In the genomic region with DNA sequence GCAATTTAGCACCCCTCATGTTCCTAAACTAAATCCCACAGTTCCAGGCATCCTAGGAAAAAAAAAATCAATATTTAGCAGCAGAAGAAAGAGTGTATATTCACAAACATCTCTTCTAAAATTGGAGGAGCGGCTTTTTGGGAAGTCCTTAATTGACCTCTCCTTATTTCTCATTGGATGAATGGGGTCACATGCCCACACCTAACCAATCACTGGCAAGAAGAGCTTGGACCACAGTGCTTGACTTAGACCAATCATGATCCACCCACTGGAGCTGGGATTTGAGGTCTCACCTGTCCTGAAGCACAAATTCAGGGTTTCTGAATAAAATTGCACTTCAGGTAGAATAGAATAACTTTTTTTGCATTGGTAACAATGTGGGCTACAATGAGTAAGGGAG, we compare ENCODE assay signal across 17 cellular contexts. TPM values are rescaled to one million over a fixed set of nuclear protein-coding genes. Genes with fewer than 3 reads are reported as not detected.
DNase-seq lines count a peak whose midpoint lies in the region; ATAC-seq and TF ChIP-seq lines count a peak whose summit lies in the region.
"Had no signal": no experiment of that assay in that cellular context is flagged by ENCODE, and none has a peak within 500 bp of the region (broad histone marks: within the 10 kb centered on the region; RNA-seq: fewer than 3 reads in every experiment).

No MANE protein-coding gene starts in this region.

- H3K4me3 Mint-ChIP-seq in activated naive CD4-positive, alpha-beta T cell treated with anti-CD3 and anti-CD28 coated beads, Interleukin-2, amount 10 ng/mL, durations not matched to agents 7 days and 5 days: no peak overlapping the region
- peak overlapping the region in 1 of 4 donors; percentile 6 for H3K4me3 Mint-ChIP-seq in IgD-negative memory B cell
- H3K4me3 Mint-ChIP-seq in activated naive CD8-positive, alpha-beta T cell treated with anti-CD3 and anti-CD28 coated beads, Interleukin-2, amount 10 ng/mL, durations not matched to agents 7 days and 5 days: peak overlapping the region; percentile 14
- no peak overlapping the region for H3K4me3 Mint-ChIP-seq in stimulated activated naive B cell treated with anti-CD40 and anti-IgM and Interleukin-4, amounts not matched to agents 10 μg/mL and 1 μg/mL and 100 μg/mL, for 72 hours
- H3K4me3 Mint-ChIP-seq: activated CD8-positive, alpha-beta memory T cell treated with anti-CD3 and anti-CD28 coated beads, Interleukin-2, amount 10 ng/mL, durations not matched to agents 7 days and 5 days; neural crest cell had no signal

- no peaks in the 10 kb centered on the region for H3K9me3 Mint-ChIP-seq in activated naive CD4-positive, alpha-beta T cell treated with anti-CD3 and anti-CD28 coated beads, Interleukin-2, amount 10 ng/mL, durations not matched to agents 7 days and 5 days
- H3K9me3 Mint-ChIP-seq in IgD-negative memory B cell: no peaks in the 10 kb centered on the region
- peaks cover 3% of the 10 kb centered on the region for H3K9me3 Mint-ChIP-seq in activated naive CD8-positive, alpha-beta T cell treated with anti-CD3 and anti-CD28 coated beads, Interleukin-2, amount 10 ng/mL, durations not matched to agents 7 days and 5 days
- H3K9me3 Mint-ChIP-seq in stimulated activated naive B cell treated with anti-CD40 and anti-IgM and Interleukin-4, amounts not matched to agents 10 μg/mL and 1 μg/mL and 100 μg/mL, for 72 hours: peaks cover 4% of the 10 kb centered on the region in 2 donors

- no peaks in the 10 kb centered on the region for H3K27me3 ChIP-seq in right lobe of liver
- H3K27me3 ChIP-seq: cardiac muscle cell, heart left ventricle had no signal

- TF ChIP-seq CTCF in right lobe of liver (IDR thresholded peaks at IDR 0.05): no peak

- POLR2A ChIA-PET in activated naive CD8-positive, alpha-beta T cell treated with anti-CD3 and anti-CD28 coated beads, Interleukin-2, amount 10 ng/mL, durations not matched to agents 7 days and 5 days (lab: Charles Lee): interaction anchor here (0.6 to 1.3 kb wide), 7 partner anchors 9 to 95 kb away, joined by 3 to 9 read pairs (median 3); no protein-coding TSS in a partner anchor

- H3K9me3 ChIP-seq in right lobe of liver: no peaks in the 10 kb centered on the region

- no peak overlapping the region for H3K27ac ChIP-seq in right lobe of liver
- H3K27ac ChIP-seq: cardiac muscle cell, PC-9, SK-N-MC had no signal

- WGBS in right lobe of liver (ENCODE audit: insufficient coverage, low coverage, low lambda C conversion rate, missing lambda C conversion rate): 90% methylated on average over 1 of the region's 1 CpG

- DNase-seq in activated naive CD4-positive, alpha-beta T cell treated with anti-CD3 and anti-CD28 coated beads, Interleukin-2, amount 10 ng/mL, durations not matched to agents 7 days and 5 days: no peak
- no peak for DNase-seq in activated naive CD4-positive, alpha-beta T cell treated with anti-CD3 and anti-CD28 coated beads, Interleukin-2, amount 50 U/mL, for 16 hours
- DNase-seq in activated naive CD8-positive, alpha-beta T cell treated with anti-CD3 and anti-CD28 coated beads, Interleukin-2, amount 10 ng/mL, durations not matched to agents 7 days and 5 days: no peak
- no peak for DNase-seq in stimulated activated naive B cell treated with anti-CD40 and anti-IgM and Interleukin-4, amounts not matched to agents 10 μg/mL and 1 μg/mL and 100 μg/mL, for 72 hours
- no peak for DNase-seq in DMS 273 treated with DMSO at 0.1 percent for 48 hours (lab: John Stamatoyannopoulos, UW)
- DNase-seq in right lobe of liver: no peak
- no peak for DNase-seq in NCI-H446 treated with DMSO at 0.1 percent for 48 hours (lab: John Stamatoyannopoulos, UW)
- DNase-seq: activated CD8-positive, alpha-beta memory T cell treated with anti-CD3 and anti-CD28 coated beads, Interleukin-2, amount 10 ng/mL, durations not matched to agents 7 days and 5 days; DMS153; heart left ventricle; NCI-H2081 treated with DMSO at 0.1 percent for 48 hours; NCI-H748 treated with DMSO at 0.1 percent for 48 hours; PC-9 had no signal

- CTCF ChIA-PET in activated naive CD4-positive, alpha-beta T cell treated with anti-CD3 and anti-CD28 coated beads, Interleukin-2, amount 10 ng/mL, durations not matched to agents 7 days and 5 days (lab: Charles Lee): interaction anchor here (0.7 to 1.8 kb wide), 4 partner anchors 8 to 151 kb away, joined by 3 to 6 read pairs (median 5); no protein-coding TSS in a partner anchor

- no peak for ATAC-seq in activated naive CD8-positive, alpha-beta T cell treated with anti-CD3 and anti-CD28 coated beads, Interleukin-2, amount 10 ng/mL, durations not matched to agents 7 days and 5 days (ENCODE audit: low read depth)
- no peak for ATAC-seq in stimulated activated naive B cell treated with anti-CD40 and anti-IgM and Interleukin-4, amounts not matched to agents 10 μg/mL and 1 μg/mL and 100 μg/mL, for 72 hours (replicated peaks)
- no peak for ATAC-seq in right lobe of liver
- ATAC-seq: heart left ventricle had no signal

- H3K4me1 ChIP-seq in right lobe of liver: peaks cover 0 to 21% (median 0%) of the 10 kb centered on the region in 4 donors

- intact Hi-C loops in right lobe of liver (cut with DNase I): no loop called here

- TF ChIP-seq POLR2A in right lobe of liver (IDR thresholded peaks at IDR 0.05): no peak

- H3K4me3 ChIP-seq in right lobe of liver: no peak overlapping the region
- H3K4me3 ChIP-seq: cardiac muscle cell, heart left ventricle, PC-9, SK-N-MC had no signal

- H3K27me3 Mint-ChIP-seq in activated naive CD4-positive, alpha-beta T cell treated with anti-CD3 and anti-CD28 coated beads, Interleukin-2, amount 10 ng/mL, durations not matched to agents 7 days and 5 days: no peaks in the 10 kb centered on the region
- no peaks in the 10 kb centered on the region for H3K27me3 Mint-ChIP-seq in IgD-negative memory B cell
- no peaks in the 10 kb centered on the region for H3K27me3 Mint-ChIP-seq in activated naive CD8-positive, alpha-beta T cell treated with anti-CD3 and anti-CD28 coated beads, Interleukin-2, amount 10 ng/mL, durations not matched to agents 7 days and 5 days
- H3K27me3 Mint-ChIP-seq in stimulated activated naive B cell treated with anti-CD40 and anti-IgM and Interleukin-4, amounts not matched to agents 10 μg/mL and 1 μg/mL and 100 μg/mL, for 72 hours: no peaks in the 10 kb centered on the region
- H3K27me3 Mint-ChIP-seq: activated CD8-positive, alpha-beta memory T cell treated with anti-CD3 and anti-CD28 coated beads, Interleukin-2, amount 10 ng/mL, durations not matched to agents 7 days and 5 days had no signal

- peaks cover 98% of the 10 kb centered on the region for H3K4me1 Mint-ChIP-seq in activated naive CD4-positive, alpha-beta T cell treated with anti-CD3 and anti-CD28 coated beads, Interleukin-2, amount 10 ng/mL, durations not matched to agents 7 days and 5 days
- peaks cover 68 to 88% (median 75%) of the 10 kb centered on the region in 3 donors for H3K4me1 Mint-ChIP-seq in IgD-negative memory B cell
- H3K4me1 Mint-ChIP-seq in activated naive CD8-positive, alpha-beta T cell treated with anti-CD3 and anti-CD28 coated beads, Interleukin-2, amount 10 ng/mL, durations not matched to agents 7 days and 5 days: peaks cover 84% of the 10 kb centered on the region
- H3K4me1 Mint-ChIP-seq in stimulated activated naive B cell treated with anti-CD40 and anti-IgM and Interleukin-4, amounts not matched to agents 10 μg/mL and 1 μg/mL and 100 μg/mL, for 72 hours: peaks cover 58 to 94% of the 10 kb centered on the region in 2 donors

- H3K27ac Mint-ChIP-seq in activated naive CD4-positive, alpha-beta T cell treated with anti-CD3 and anti-CD28 coated beads, Interleukin-2, amount 10 ng/mL, durations not matched to agents 7 days and 5 days: peak overlapping the region; percentile 15
- peak overlapping the region; percentile 64 to 79 (median 78) for H3K27ac Mint-ChIP-seq in IgD-negative memory B cell
- H3K27ac Mint-ChIP-seq in activated naive CD8-positive, alpha-beta T cell treated with anti-CD3 and anti-CD28 coated beads, Interleukin-2, amount 10 ng/mL, durations not matched to agents 7 days and 5 days: peak overlapping the region; percentile 53
- peak overlapping the region; percentile 2 for H3K27ac Mint-ChIP-seq in stimulated activated naive B cell treated with anti-CD40 and anti-IgM and Interleukin-4, amounts not matched to agents 10 μg/mL and 1 μg/mL and 100 μg/mL, for 72 hours
- H3K27ac Mint-ChIP-seq: activated CD8-positive, alpha-beta memory T cell treated with anti-CD3 and anti-CD28 coated beads, Interleukin-2, amount 10 ng/mL, durations not matched to agents 7 days and 5 days had no signal

- peaks cover 91% of the 10 kb centered on the region for H3K36me3 Mint-ChIP-seq in activated naive CD4-positive, alpha-beta T cell treated with anti-CD3 and anti-CD28 coated beads, Interleukin-2, amount 10 ng/mL, durations not matched to agents 7 days and 5 days
- H3K36me3 Mint-ChIP-seq in IgD-negative memory B cell: peaks cover 9% of the 10 kb centered on the region
- H3K36me3 Mint-ChIP-seq in activated naive CD8-positive, alpha-beta T cell treated with anti-CD3 and anti-CD28 coated beads, Interleukin-2, amount 10 ng/mL, durations not matched to agents 7 days and 5 days: peaks cover 58% of the 10 kb centered on the region
- peaks cover 25 to 50% of the 10 kb centered on the region in 2 donors for H3K36me3 Mint-ChIP-seq in stimulated activated naive B cell treated with anti-CD40 and anti-IgM and Interleukin-4, amounts not matched to agents 10 μg/mL and 1 μg/mL and 100 μg/mL, for 72 hours

- no peaks in the 10 kb centered on the region for H3K36me3 ChIP-seq in right lobe of liver
- H3K36me3 ChIP-seq: cardiac muscle cell had no signal

RNA-seq across cellular contexts. Expression of gene CD44, which starts 16.0 kb away (rescaled TPM):
- polyA plus RNA-seq in IgD-negative memory B cell: 176 TPM
- total RNA-seq in activated naive CD8-positive, alpha-beta T cell treated with anti-CD3 and anti-CD28 coated beads, Interleukin-2, amount 10 ng/mL, durations not matched to agents 7 days and 5 days: 100 to 1,000 TPM; 551 to 555 TPM
- 10 to 100 TPM; 12.2 to 64.1 (median 22.9) TPM for total RNA-seq in right lobe of liver

Comparison
In these comparisons a context has a peak if more than half of its experiments do, and no peak if none do; other contexts are left out.
1. H3K27ac Mint-ChIP-seq: peak in every context shown above with its lines; median percentile 78 in IgD-negative memory B cell; 53 in activated naive CD8-positive, alpha-beta T cell treated with anti-CD3 and anti-CD28 coated beads, Interleukin-2, amount 10 ng/mL, durations not matched to agents 7 days and 5 days; 15 in activated naive CD4-positive, alpha-beta T cell treated with anti-CD3 and anti-CD28 coated beads, Interleukin-2, amount 10 ng/mL, durations not matched to agents 7 days and 5 days; 2 in stimulated activated naive B cell treated with anti-CD40 and anti-IgM and Interleukin-4, amounts not matched to agents 10 μg/mL and 1 μg/mL and 100 μg/mL, for 72 hours.
2. RNA of gene CD44, which starts 16.0 kb away (total RNA-seq): 551 to 555 TPM in activated naive CD8-positive, alpha-beta T cell treated with anti-CD3 and anti-CD28 coated beads, Interleukin-2, amount 10 ng/mL, durations not matched to agents 7 days and 5 days; 12.2 to 64.1 TPM in right lobe of liver; every median in the first group is over 4 times any median in the second.